1 cellular context compared by ENCODE assay signal in the genomic region with DNA sequence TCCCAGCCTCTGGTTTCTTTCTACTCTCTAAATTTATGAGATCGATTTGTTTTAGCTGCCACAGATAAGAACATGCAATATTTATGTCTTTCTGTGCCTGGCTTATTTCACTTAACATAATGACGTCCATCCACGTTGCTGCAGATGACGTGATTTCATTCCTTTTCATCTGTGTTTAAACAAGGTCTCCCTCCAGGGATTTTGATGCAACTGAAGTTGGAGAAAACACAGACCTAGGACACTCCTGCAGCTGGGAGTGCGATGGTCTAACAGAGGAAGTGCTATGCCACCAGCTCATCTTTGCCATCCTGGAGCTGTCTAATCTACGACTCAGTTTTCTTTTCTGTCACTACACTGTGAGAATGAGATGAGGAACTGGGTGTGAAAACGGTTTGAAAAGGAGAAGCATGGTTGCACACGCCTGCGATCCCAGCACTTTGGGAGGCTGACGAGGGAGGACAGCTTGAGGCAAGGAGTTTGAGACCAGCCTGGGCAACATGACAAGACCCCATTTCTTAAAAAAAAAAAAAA.
TF ChIP-seq lines count a peak whose summit lies in the region.

No MANE protein-coding gene starts in this region.

TF ChIP-seq in GM23338, 12 proteins besides CTCF, POLR2A, EP300 and RAD21:
- TF ChIP-seq, protein P1, sequence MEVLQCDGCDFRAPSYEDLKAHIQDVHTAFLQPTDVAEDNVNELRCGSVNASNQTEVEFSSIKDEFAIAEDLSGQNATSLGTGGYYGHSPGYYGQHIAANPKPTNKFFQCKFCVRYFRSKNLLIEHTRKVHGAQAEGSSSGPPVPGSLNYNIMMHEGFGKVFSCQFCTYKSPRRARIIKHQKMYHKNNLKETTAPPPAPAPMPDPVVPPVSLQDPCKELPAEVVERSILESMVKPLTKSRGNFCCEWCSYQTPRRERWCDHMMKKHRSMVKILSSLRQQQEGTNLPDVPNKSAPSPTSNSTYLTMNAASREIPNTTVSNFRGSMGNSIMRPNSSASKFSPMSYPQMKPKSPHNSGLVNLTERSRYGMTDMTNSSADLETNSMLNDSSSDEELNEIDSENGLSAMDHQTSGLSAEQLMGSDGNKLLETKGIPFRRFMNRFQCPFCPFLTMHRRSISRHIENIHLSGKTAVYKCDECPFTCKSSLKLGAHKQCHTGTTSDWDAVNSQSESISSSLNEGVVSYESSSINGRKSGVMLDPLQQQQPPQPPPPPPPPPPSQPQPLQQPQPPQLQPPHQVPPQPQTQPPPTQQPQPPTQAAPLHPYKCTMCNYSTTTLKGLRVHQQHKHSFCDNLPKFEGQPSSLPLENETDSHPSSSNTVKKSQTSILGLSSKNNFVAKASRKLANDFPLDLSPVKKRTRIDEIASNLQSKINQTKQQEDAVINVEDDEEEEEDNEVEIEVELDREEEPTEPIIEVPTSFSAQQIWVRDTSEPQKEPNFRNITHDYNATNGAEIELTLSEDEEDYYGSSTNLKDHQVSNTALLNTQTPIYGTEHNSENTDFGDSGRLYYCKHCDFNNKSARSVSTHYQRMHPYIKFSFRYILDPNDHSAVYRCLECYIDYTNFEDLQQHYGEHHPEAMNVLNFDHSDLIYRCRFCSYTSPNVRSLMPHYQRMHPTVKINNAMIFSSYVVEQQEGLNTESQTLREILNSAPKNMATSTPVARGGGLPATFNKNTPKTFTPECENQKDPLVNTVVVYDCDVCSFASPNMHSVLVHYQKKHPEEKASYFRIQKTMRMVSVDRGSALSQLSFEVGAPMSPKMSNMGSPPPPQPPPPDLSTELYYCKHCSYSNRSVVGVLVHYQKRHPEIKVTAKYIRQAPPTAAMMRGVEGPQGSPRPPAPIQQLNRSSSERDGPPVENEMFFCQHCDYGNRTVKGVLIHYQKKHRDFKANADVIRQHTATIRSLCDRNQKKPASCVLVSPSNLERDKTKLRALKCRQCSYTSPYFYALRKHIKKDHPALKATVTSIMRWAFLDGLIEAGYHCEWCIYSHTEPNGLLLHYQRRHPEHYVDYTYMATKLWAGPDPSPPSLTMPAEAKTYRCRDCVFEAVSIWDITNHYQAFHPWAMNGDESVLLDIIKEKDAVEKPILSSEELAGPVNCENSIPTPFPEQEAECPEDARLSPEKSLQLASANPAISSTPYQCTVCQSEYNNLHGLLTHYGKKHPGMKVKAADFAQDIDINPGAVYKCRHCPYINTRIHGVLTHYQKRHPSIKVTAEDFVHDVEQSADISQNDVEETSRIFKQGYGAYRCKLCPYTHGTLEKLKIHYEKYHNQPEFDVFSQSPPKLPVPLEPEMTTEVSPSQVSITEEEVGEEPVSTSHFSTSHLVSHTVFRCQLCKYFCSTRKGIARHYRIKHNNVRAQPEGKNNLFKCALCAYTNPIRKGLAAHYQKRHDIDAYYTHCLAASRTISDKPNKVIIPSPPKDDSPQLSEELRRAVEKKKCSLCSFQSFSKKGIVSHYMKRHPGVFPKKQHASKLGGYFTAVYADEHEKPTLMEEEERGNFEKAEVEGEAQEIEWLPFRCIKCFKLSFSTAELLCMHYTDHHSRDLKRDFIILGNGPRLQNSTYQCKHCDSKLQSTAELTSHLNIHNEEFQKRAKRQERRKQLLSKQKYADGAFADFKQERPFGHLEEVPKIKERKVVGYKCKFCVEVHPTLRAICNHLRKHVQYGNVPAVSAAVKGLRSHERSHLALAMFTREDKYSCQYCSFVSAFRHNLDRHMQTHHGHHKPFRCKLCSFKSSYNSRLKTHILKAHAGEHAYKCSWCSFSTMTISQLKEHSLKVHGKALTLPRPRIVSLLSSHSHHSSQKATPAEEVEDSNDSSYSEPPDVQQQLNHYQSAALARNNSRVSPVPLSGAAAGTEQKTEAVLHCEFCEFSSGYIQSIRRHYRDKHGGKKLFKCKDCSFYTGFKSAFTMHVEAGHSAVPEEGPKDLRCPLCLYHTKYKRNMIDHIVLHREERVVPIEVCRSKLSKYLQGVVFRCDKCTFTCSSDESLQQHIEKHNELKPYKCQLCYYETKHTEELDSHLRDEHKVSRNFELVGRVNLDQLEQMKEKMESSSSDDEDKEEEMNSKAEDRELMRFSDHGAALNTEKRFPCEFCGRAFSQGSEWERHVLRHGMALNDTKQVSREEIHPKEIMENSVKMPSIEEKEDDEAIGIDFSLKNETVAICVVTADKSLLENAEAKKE (CRISPR knock-in tag; IDR thresholded peaks at IDR 0.05): no peak
- no peak for TF ChIP-seq POLR2AphosphoS5 (IDR thresholded peaks at IDR 0.05; ENCODE audit: low read depth)
- TF ChIP-seq NANOG (IDR thresholded peaks at IDR 0.05; ENCODE audit: borderline replicate concordance): no peak
- TF ChIP-seq ETS1 (IDR thresholded peaks at IDR 0.05): no peak
